Comparison of ENCODE assay signal across 1 cellular context in the genomic region with DNA sequence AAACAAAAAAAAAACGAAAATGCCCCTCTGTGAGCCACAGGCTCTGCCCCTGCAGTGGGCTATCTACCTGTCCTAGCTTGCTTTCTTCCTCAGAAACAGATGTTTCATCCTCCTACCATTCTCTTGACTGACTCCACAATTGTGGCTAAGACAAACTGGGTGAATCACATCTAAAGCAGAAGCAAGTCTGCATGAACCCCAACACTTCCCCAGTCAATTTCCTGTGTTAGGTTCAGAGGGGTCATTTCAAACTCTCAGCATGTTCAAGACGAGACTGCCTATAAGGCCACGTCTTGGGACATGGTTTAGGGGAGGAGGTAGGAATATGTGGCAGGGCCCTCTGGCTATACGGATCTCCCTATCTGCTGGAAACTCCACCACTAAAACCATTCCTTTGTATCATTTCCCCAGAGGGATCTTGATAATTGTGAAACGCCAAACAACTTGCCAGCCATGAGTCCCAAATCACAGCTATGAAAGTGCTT.
TF ChIP-seq lines count a peak whose summit lies in the region.

No MANE protein-coding gene starts in this region.

TF ChIP-seq in IMR-90, 13 proteins besides CTCF, POLR2A, EP300 and RAD21 (continued from another document):
- TF ChIP-seq, protein P1, sequence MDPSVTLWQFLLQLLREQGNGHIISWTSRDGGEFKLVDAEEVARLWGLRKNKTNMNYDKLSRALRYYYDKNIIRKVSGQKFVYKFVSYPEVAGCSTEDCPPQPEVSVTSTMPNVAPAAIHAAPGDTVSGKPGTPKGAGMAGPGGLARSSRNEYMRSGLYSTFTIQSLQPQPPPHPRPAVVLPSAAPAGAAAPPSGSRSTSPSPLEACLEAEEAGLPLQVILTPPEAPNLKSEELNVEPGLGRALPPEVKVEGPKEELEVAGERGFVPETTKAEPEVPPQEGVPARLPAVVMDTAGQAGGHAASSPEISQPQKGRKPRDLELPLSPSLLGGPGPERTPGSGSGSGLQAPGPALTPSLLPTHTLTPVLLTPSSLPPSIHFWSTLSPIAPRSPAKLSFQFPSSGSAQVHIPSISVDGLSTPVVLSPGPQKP (IDR thresholded peaks at IDR 0.05; ENCODE audit: borderline replicate concordance, low read depth, low read length) = no peak
- TF ChIP-seq RFX5 (IDR thresholded peaks at IDR 0.05; ENCODE audit: low read depth, low read length) (no peak), MAZ (IDR thresholded peaks at IDR 0.05; ENCODE audit: borderline replicate concordance, low read depth, low read length) (no peak), MXI1 (IDR thresholded peaks at IDR 0.05; ENCODE audit: borderline replicate concordance, low read depth, low read length) (no peak), SMC3 (IDR thresholded peaks at IDR 0.05; ENCODE audit: low read depth, low read length) (no peak), CEBPB (IDR thresholded peaks at IDR 0.05; ENCODE audit: low read depth, low read length) (no peak)
